ENCODE assay signal across 8 cellular contexts in genomic region chr17:37405955-37406634, GRCh38. TPM values are rescaled to one million over a fixed set of nuclear protein-coding genes. Genes with fewer than 3 reads are reported as not detected.
DNase-seq lines count a peak whose midpoint lies in the region; ATAC-seq and TF ChIP-seq lines count a peak whose summit lies in the region.

No MANE protein-coding gene starts in this region.

- dilution Hi-C loops in mammary epithelial cell (cut with HindIII; ENCODE audit: low sequenced_read_pairs): no loop called here

- no peaks in the 10 kb centered on the region for H3K9me2 ChIP-seq in Loucy (replicated peaks; ENCODE audit: low read depth, low read length)

- in situ Hi-C loops in mammary epithelial cell (cut with MboI; ENCODE audit: low sequenced_read_pairs in 2 of 2): no loop called here

- H3K9me3 ChIP-seq in CD8-positive, alpha-beta T cell (ENCODE audit: low read length): no peaks in the 10 kb centered on the region
- H3K9me3 ChIP-seq in Loucy (ENCODE audit: insufficient read depth, low read depth, low read length) (no peaks in the 10 kb centered on the region), mammary epithelial cell (replicated peaks; ENCODE audit: insufficient read depth, low read length) (no peaks in the 10 kb centered on the region), mesodermal cell (ENCODE audit: control insufficient read depth, low read length) (no peaks in the 10 kb centered on the region)

- H3K4me2 ChIP-seq in Loucy (ENCODE audit: low read depth, low read length, poor library complexity, severe bottlenecking): peak overlapping the region; percentile 74
- H3K4me2 ChIP-seq in mammary epithelial cell (ENCODE audit: insufficient read depth, low read depth, low read length): peak overlapping the region; percentile 96

- H3F3A ChIP-seq in Loucy (ENCODE audit: low read depth): no peaks in the 10 kb centered on the region

- no peaks in the 10 kb centered on the region for H3K27me3 Mint-ChIP-seq in CD8-positive, alpha-beta T cell (ENCODE audit: low read depth)

- peak in 1 of 7 experiments; percentile 2 for DNase-seq in CD8-positive, alpha-beta T cell
- DNase-seq in mammary epithelial cell: peak; percentile 22
- no peak for DNase-seq in activated CD4-positive, CD25-positive, alpha-beta regulatory T cell treated with anti-CD3 and anti-CD28 coated beads, Interleukin-2, amount 50 U/mL, for 72 hours
- DNase-seq in DMS153 (lab: John Stamatoyannopoulos, UW): no peak
- no peak for DNase-seq in NCI-H2107 (lab: John Stamatoyannopoulos, UW)

- CTCF ChIA-PET in CD8-positive, alpha-beta T cell (lab: Charles Lee): no interaction called here
- CTCF ChIA-PET in mammary epithelial cell (lab: Charles Lee; ENCODE audit: low non-redundant PET): no interaction called here

- no peaks in the 10 kb centered on the region for H3K27me3 ChIP-seq in CD8-positive, alpha-beta T cell (ENCODE audit: insufficient read depth, low read length)
- H3K27me3 ChIP-seq in Loucy (ENCODE audit: insufficient read depth, low read length, poor library complexity, severe bottlenecking) (no peaks in the 10 kb centered on the region), mammary epithelial cell (ENCODE audit: insufficient read depth, low read length) (no peaks in the 10 kb centered on the region)

- peak overlapping the region; percentile 91 for H2AFZ ChIP-seq in Loucy (ENCODE audit: low read length)
- H2AFZ ChIP-seq in mammary epithelial cell (ENCODE audit: low read depth, low read length): peak overlapping the region; percentile 98

- TF ChIP-seq CTCF in CD8-positive, alpha-beta T cell (IDR thresholded peaks at IDR 0.05): no peak
- TF ChIP-seq CTCF in Loucy (conservative IDR thresholded peaks at IDR 0.05; ENCODE audit: low read length): no peak
- TF ChIP-seq CTCF in mammary epithelial cell (conservative IDR thresholded peaks at IDR 0.05 in 1 of 2, IDR thresholded peaks at IDR 0.05 in 1 of 2; ENCODE audit: extremely low read depth in 1 of 2, insufficient read depth in 1 of 2, low read depth in 1 of 2, low read length in 2 of 2): no peak

- H3K36me3 Mint-ChIP-seq in CD8-positive, alpha-beta T cell: peaks cover 17% of the 10 kb centered on the region

- peak overlapping the region; percentile 95 for H3K4me3 Mint-ChIP-seq in CD8-positive, alpha-beta T cell

- H3K4me3 ChIP-seq in CD8-positive, alpha-beta T cell (ENCODE audit: low read depth, low read length): peak overlapping the region; percentile 87
- H3K4me3 ChIP-seq in Loucy (ENCODE audit: low read length, poor library complexity, severe bottlenecking) (peak overlapping the region; percentile 86), mammary epithelial cell (replicated peaks in 1 of 3; ENCODE audit: insufficient read depth in 1 of 3, low read depth in 2 of 3, low read length in 3 of 3) (peak overlapping the region; percentile 81 to 99 (median 97)), mesodermal cell (ENCODE audit: extremely low read depth, insufficient read depth, low read length, poor library complexity, severe bottlenecking) (peak overlapping the region; percentile 80)

- H3K9ac ChIP-seq in Loucy (ENCODE audit: low read depth, low read length, poor library complexity, severe bottlenecking): peak overlapping the region; percentile 98
- peak overlapping the region; percentile 87 for H3K9ac ChIP-seq in mammary epithelial cell (ENCODE audit: insufficient read depth, low read length)

- POLR2A ChIA-PET in CD8-positive, alpha-beta T cell (lab: Charles Lee): no interaction called here

- peaks cover 14% of the 10 kb centered on the region for H3K4me1 ChIP-seq in CD8-positive, alpha-beta T cell (ENCODE audit: insufficient read depth, low read length)
- H3K4me1 ChIP-seq in Loucy (ENCODE audit: insufficient read depth, low read length, poor library complexity, severe bottlenecking) (peaks cover 52% of the 10 kb centered on the region), mammary epithelial cell (ENCODE audit: insufficient read depth, low read length) (peaks cover 11% of the 10 kb centered on the region), mesodermal cell (ENCODE audit: control insufficient read depth, insufficient read depth, low read length, poor library complexity, severe bottlenecking) (peaks cover 9% of the 10 kb centered on the region)

- intact Hi-C loops in CD8-positive, alpha-beta T cell (cut with DNase I, micrococcal nuclease): loop anchor here in 1 of 2 experiments (2.0 kb wide), 1 partner anchor 203 kb away; the partner anchor contains the start of gene SYNRG
- intact Hi-C loops in mammary epithelial cell (cut with micrococcal nuclease): loop anchor here (2.0 kb wide), 2 partner anchors 25 to 83 kb away; partner anchors contain the start of gene DUSP14

- H3K27ac ChIP-seq in CD8-positive, alpha-beta T cell (ENCODE audit: low read depth, low read length): peak overlapping the region; percentile 56
- H3K27ac ChIP-seq in mammary epithelial cell (ENCODE audit: insufficient read depth, low read depth, low read length) (peak overlapping the region; percentile 75), mesodermal cell (ENCODE audit: low read depth, low read length, severe bottlenecking) (peak overlapping the region; percentile 75)

- H3K79me2 ChIP-seq in Loucy (ENCODE audit: insufficient read depth, low read length) (peaks cover 68% of the 10 kb centered on the region), mammary epithelial cell (ENCODE audit: insufficient read depth, low read length) (peaks cover 73% of the 10 kb centered on the region)

- H3K9me3 Mint-ChIP-seq in CD8-positive, alpha-beta T cell: no peaks in the 10 kb centered on the region

- H3K4me1 Mint-ChIP-seq in CD8-positive, alpha-beta T cell (ENCODE audit: low read depth): peaks cover 42% of the 10 kb centered on the region

- H4K20me1 ChIP-seq in Loucy (ENCODE audit: insufficient read depth, low read length, poor library complexity, severe bottlenecking) (no peaks in the 10 kb centered on the region), mammary epithelial cell (ENCODE audit: insufficient read depth, low read length) (no peaks in the 10 kb centered on the region)

- peak; percentile 1 for ATAC-seq in CD8-positive, alpha-beta T cell
- ATAC-seq in GM21423 (IDR thresholded peaks at IDR 0.05; ENCODE audit: unreplicated experiment): peak; percentile 27

- BruUV-seq in mammary epithelial cell (replicated peaks; lab: Mats Ljungman, UMichigan): TSS peak; percentile 65

- WGBS in mammary epithelial cell (ENCODE audit: low coverage, missing lambda C conversion rate): 3% methylated on average over 20 of the region's 21 CpGs
- WGBS in mesodermal cell (ENCODE audit: insufficient coverage in 2 of 2), 2 experiments: 2 to 4% methylated on average over 17 to 20 of the region's 21 CpGs

- peak overlapping the region; percentile 93 for H3K27ac Mint-ChIP-seq in CD8-positive, alpha-beta T cell

- H3K36me3 ChIP-seq in CD8-positive, alpha-beta T cell (ENCODE audit: insufficient read depth, low read length): no peaks in the 10 kb centered on the region
- H3K36me3 ChIP-seq in Loucy (ENCODE audit: insufficient read depth, low read length) (no peaks in the 10 kb centered on the region), mammary epithelial cell (ENCODE audit: insufficient read depth, low read length) (peaks cover 3% of the 10 kb centered on the region), mesodermal cell (ENCODE audit: control insufficient read depth, insufficient read depth, low read length) (peaks cover 14% of the 10 kb centered on the region)

RNA-seq across cellular contexts. Expression of gene ACACA, which starts 0.5 kb away (rescaled TPM):
- 10 to 100 TPM; 30.7 to 34.2 TPM for total RNA-seq in CD8-positive, alpha-beta T cell
- total RNA-seq in mammary epithelial cell: 100 to 1,000 TPM in 1 of 2 donors, 10 to 100 TPM in 1; 74.3 to 121 TPM
- 54.9 TPM for polyA plus RNA-seq in mammary epithelial cell
- 338 TPM for polyA minus RNA-seq in mammary epithelial cell
- 45.4 TPM for polyA plus RNA-seq in mesodermal cell (2013, experiment 1 of 2)
- 45.1 TPM for polyA plus RNA-seq in mesodermal cell (2013, experiment 2 of 2)

RNA-seq across cellular contexts. Expression of gene TADA2A, which starts 0.6 kb away (rescaled TPM):
- total RNA-seq in CD8-positive, alpha-beta T cell: 10 to 100 TPM in 1 of 2 experiments, 1 to 10 TPM in 1; 5.3 to 11.1 TPM
- total RNA-seq in mammary epithelial cell: 10 to 100 TPM; 10.3 to 19.1 TPM
- 10.3 TPM for polyA plus RNA-seq in mammary epithelial cell
- polyA minus RNA-seq in mammary epithelial cell: 37.5 TPM
- polyA plus RNA-seq in mesodermal cell (2013, experiment 1 of 2): 9.0 TPM
- 11.7 TPM for polyA plus RNA-seq in mesodermal cell (2013, experiment 2 of 2)

RNA-seq across cellular contexts. Expression of gene C17orf78, which starts 30.3 kb away (rescaled TPM):
- total RNA-seq in CD8-positive, alpha-beta T cell: not detected
- total RNA-seq in mammary epithelial cell: not detected
- polyA plus RNA-seq in mammary epithelial cell: not detected
- not detected for polyA minus RNA-seq in mammary epithelial cell
- polyA plus RNA-seq in mesodermal cell (2013, experiment 1 of 2): not detected
- polyA plus RNA-seq in mesodermal cell (2013, experiment 2 of 2): not detected
